14 cellular contexts compared by ENCODE assay signal in the genomic region with DNA sequence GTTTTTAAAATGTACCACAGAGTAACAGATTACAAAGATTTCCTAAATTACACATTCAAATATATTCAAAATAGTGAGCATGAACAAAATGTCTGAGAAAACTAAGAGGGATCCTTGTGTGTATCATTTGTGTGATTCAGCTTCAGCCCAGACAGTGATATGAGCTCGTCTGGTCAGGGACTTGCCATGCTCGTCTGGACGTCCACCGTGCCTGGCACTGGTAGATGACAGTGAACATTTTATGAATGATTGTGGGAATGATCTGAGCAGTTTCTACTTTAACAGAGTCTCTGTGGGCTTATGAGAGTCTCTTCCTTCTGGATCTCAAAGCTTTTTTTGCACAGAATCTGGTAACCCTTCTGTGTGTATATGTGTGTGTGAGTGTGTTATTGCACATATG. TPM values are rescaled to one million over a fixed set of nuclear protein-coding genes. Genes with fewer than 3 reads are reported as not detected.
DNase-seq lines count a peak whose midpoint lies in the region; ATAC-seq and TF ChIP-seq lines count a peak whose summit lies in the region.
"Had no signal": no experiment of that assay in that cellular context is flagged by ENCODE, and none has a peak within 500 bp of the region (broad histone marks: within the 10 kb centered on the region; RNA-seq: fewer than 3 reads in every experiment).

No MANE protein-coding gene starts in this region.

- H3K36me3 Mint-ChIP-seq in MCF 10A (ENCODE audit: insufficient read depth, unreplicated experiment) = no peaks in the 10 kb centered on the region
- no peaks in the 10 kb centered on the region for H3K36me3 Mint-ChIP-seq in activated naive CD8-positive, alpha-beta T cell treated with anti-CD3 and anti-CD28 coated beads, Interleukin-2, amount 50 U/mL, for 24 hours (ENCODE audit: low read depth)
- H3K36me3 Mint-ChIP-seq: CD8-positive, alpha-beta memory T cell had no signal

- DNase-seq in HK-2 (ENCODE audit: unreplicated experiment) = peak; percentile 56
- DNase-seq in MCF 10A (ENCODE audit: unreplicated experiment) = no peak
- DNase-seq in kidney glomerular epithelial cell (lab: John Stamatoyannopoulos, UW) = peak; percentile 77
- peak in 3 of 49 donors; percentile 14 to 19 (median 18) for DNase-seq in substantia nigra (lab: John Stamatoyannopoulos, UW)
- DNase-seq in stimulated activated CD4-positive, alpha-beta T cell treated with anti-CD3 and anti-CD28 coated beads, Interleukin-4, amount 100 ng/mL, for 24 hours = no peak
- DNase-seq in RPMI8226 = no peak
- no peak for DNase-seq in activated effector memory CD4-positive, alpha-beta T cell treated with anti-CD3 and anti-CD28 coated beads, Interleukin-2, amount 50 U/mL, for 16 hours
- no peak for DNase-seq in activated naive CD8-positive, alpha-beta T cell treated with anti-CD3 and anti-CD28 coated beads, Interleukin-2, amount 50 U/mL, for 24 hours
- DNase-seq: activated CD4-positive, alpha-beta T cell treated with anti-CD3 and anti-CD28 coated beads, Interleukin-2, amount 50 U/mL, for 1 hour; CD8-positive, alpha-beta memory T cell had no signal

- CTCF ChIA-PET in MCF 10A (lab: Yijun Ruan, JAX) = interaction anchor here (2.0 kb wide), 1 partner anchor 34 kb away, joined by 6 read pairs; a partner anchor contains a TSS

- H3K27ac Mint-ChIP-seq in MCF 10A (ENCODE audit: low read depth, unreplicated experiment) = peak overlapping the region; percentile 39
- no peak overlapping the region for H3K27ac Mint-ChIP-seq in activated naive CD8-positive, alpha-beta T cell treated with anti-CD3 and anti-CD28 coated beads, Interleukin-2, amount 50 U/mL, for 24 hours
- H3K27ac Mint-ChIP-seq: CD8-positive, alpha-beta memory T cell; T-helper 1 cell treated with Interleukin-12 subunit alpha and Interleukin-12 subunit beta and Interleukin-4 antibody, amounts not matched to agents 30 μg/mL and 1 μg/mL, for 36 hours had no signal

- intact Hi-C loops in MCF 10A (cut with micrococcal nuclease) = no loop called here

- H3K27me3 Mint-ChIP-seq in MCF 10A (ENCODE audit: insufficient read depth, unreplicated experiment) = no peaks in the 10 kb centered on the region
- H3K27me3 Mint-ChIP-seq in activated naive CD8-positive, alpha-beta T cell treated with anti-CD3 and anti-CD28 coated beads, Interleukin-2, amount 50 U/mL, for 24 hours = no peaks in the 10 kb centered on the region
- H3K27me3 Mint-ChIP-seq: central memory CD8-positive, alpha-beta T cell had no signal

- TF ChIP-seq CTCF in MCF 10A (IDR thresholded peaks at IDR 0.05; ENCODE audit: unreplicated experiment) = no peak

- BruUV-seq in MCF 10A (replicated peaks; lab: Mats Ljungman, UMichigan) = no TSS peak

- no peak for ATAC-seq in activated naive CD8-positive, alpha-beta T cell treated with anti-CD3 and anti-CD28 coated beads, Interleukin-2, amount 50 U/mL, for 24 hours

- peak overlapping the region; percentile 23 for H3K27ac ChIP-seq in substantia nigra (ENCODE audit: low read depth, low read length, poor library complexity, severe bottlenecking)
- H3K27ac ChIP-seq: HL-60 had no signal

- no peak overlapping the region for H3K4me3 Mint-ChIP-seq in MCF 10A (ENCODE audit: unreplicated experiment)
- no peak overlapping the region for H3K4me3 Mint-ChIP-seq in activated naive CD8-positive, alpha-beta T cell treated with anti-CD3 and anti-CD28 coated beads, Interleukin-2, amount 50 U/mL, for 24 hours
- H3K4me3 Mint-ChIP-seq: CD8-positive, alpha-beta memory T cell; central memory CD8-positive, alpha-beta T cell; T-helper 1 cell treated with Interleukin-12 subunit alpha and Interleukin-12 subunit beta and Interleukin-4 antibody, amounts not matched to agents 30 μg/mL and 1 μg/mL, for 36 hours had no signal

- peaks cover 22% of the 10 kb centered on the region for H3K4me1 Mint-ChIP-seq in MCF 10A (ENCODE audit: insufficient read depth, unreplicated experiment)
- H3K4me1 Mint-ChIP-seq in activated naive CD8-positive, alpha-beta T cell treated with anti-CD3 and anti-CD28 coated beads, Interleukin-2, amount 50 U/mL, for 24 hours = peaks cover 20% of the 10 kb centered on the region
- H3K4me1 Mint-ChIP-seq: CD8-positive, alpha-beta memory T cell; central memory CD8-positive, alpha-beta T cell had no signal

- no peaks in the 10 kb centered on the region for H3K9me3 Mint-ChIP-seq in MCF 10A (ENCODE audit: unreplicated experiment)
- no peaks in the 10 kb centered on the region for H3K9me3 Mint-ChIP-seq in activated naive CD8-positive, alpha-beta T cell treated with anti-CD3 and anti-CD28 coated beads, Interleukin-2, amount 50 U/mL, for 24 hours
- H3K9me3 Mint-ChIP-seq: CD8-positive, alpha-beta memory T cell; central memory CD8-positive, alpha-beta T cell; T-helper 1 cell treated with Interleukin-12 subunit alpha and Interleukin-12 subunit beta and Interleukin-4 antibody, amounts not matched to agents 30 μg/mL and 1 μg/mL, for 36 hours had no signal

- POLR2A ChIA-PET in MCF 10A (lab: Yijun Ruan, JAX) = interaction anchor here (1.5 to 1.7 kb wide), 2 partner anchors 39 to 41 kb away, joined by 4 to 6 read pairs; a partner anchor contains a TSS

RNA-seq across cellular contexts. Expression of a gene that starts 34.2 kb away (rescaled TPM):
- total RNA-seq in MCF 10A (2022) = 1.8 and 5.8 TPM in 2 replicates
- total RNA-seq: CD8-positive, alpha-beta memory T cell had no signal

RNA-seq across cellular contexts. Expression of a gene that starts 39.7 kb away (rescaled TPM):
- 7.2 and 7.8 TPM in 2 replicates for total RNA-seq in MCF 10A (2022)

RNA-seq across cellular contexts. Expression of a gene that starts 40.2 kb away (rescaled TPM):
- total RNA-seq in MCF 10A (2022) = 67.0 and 67.2 TPM in 2 replicates

RNA-seq across cellular contexts. Expression of a gene that starts 45.8 kb away (rescaled TPM):
- 0.88 and 1.7 TPM in 2 replicates for total RNA-seq in MCF 10A (2022)
- total RNA-seq: CD8-positive, alpha-beta memory T cell had no signal

RNA-seq across cellular contexts. Expression of a gene that starts 51.1 kb away (rescaled TPM):
- total RNA-seq in MCF 10A (2022) = 0.26 TPM in 1 of 2 replicates, not detected in the other
- total RNA-seq: CD8-positive, alpha-beta memory T cell; kidney epithelial cell had no signal

Comparison
In these comparisons a context has a peak if more than half of its experiments do, and no peak if none do; other contexts are left out.
1. DNase-seq: peak in HK-2 (single experiment) and kidney glomerular epithelial cell (single experiment); none in MCF 10A (single experiment), stimulated activated CD4-positive, alpha-beta T cell treated with anti-CD3 and anti-CD28 coated beads, Interleukin-4, amount 100 ng/mL, for 24 hours (single experiment), RPMI8226 (single experiment), activated effector memory CD4-positive, alpha-beta T cell treated with anti-CD3 and anti-CD28 coated beads, Interleukin-2, amount 50 U/mL, for 16 hours (single experiment) and activated naive CD8-positive, alpha-beta T cell treated with anti-CD3 and anti-CD28 coated beads, Interleukin-2, amount 50 U/mL, for 24 hours (single experiment).